ENCODE assay signal across 8 cellular contexts in genomic region chr1:16122916-16123315, GRCh38. TPM values are rescaled to one million over a fixed set of nuclear protein-coding genes. Genes with fewer than 3 reads are reported as not detected.
A peak's percentile ranks its signal among the peaks of the same experiment; 100 is the strongest.
DNase-seq lines count a peak whose midpoint lies in the region; ATAC-seq and TF ChIP-seq lines count a peak whose summit lies in the region.

No MANE protein-coding gene starts in this region.

- TF ChIP-seq CTCF in Calu3 (IDR thresholded peaks at IDR 0.05; ENCODE audit: unreplicated experiment) (no peak), neural progenitor cell (IDR thresholded peaks at IDR 0.05) (no peak)

- H3F3A ChIP-seq in neural progenitor cell (ENCODE audit: low read depth), result peaks cover 13% of the 10 kb centered on the region

- no peak overlapping the region for H3K9ac ChIP-seq in neural progenitor cell

- BruUV-seq in Calu3 (replicated peaks; lab: Mats Ljungman, UMichigan), result no TSS peak

- no peaks in the 10 kb centered on the region for H3K9me3 ChIP-seq in neural progenitor cell (ENCODE audit: low read depth)

- CTCF ChIA-PET in Calu3 (lab: Charles Lee), result no interaction called here

- no peak overlapping the region for H3K4me3 ChIP-seq in neural progenitor cell

- H3K4me1 Mint-ChIP-seq in Calu3 (ENCODE audit: low read depth, unreplicated experiment) (peaks cover 10% of the 10 kb centered on the region), neural progenitor cell (peaks cover 50% of the 10 kb centered on the region)
- H3K4me1 Mint-ChIP-seq in activated naive CD8-positive, alpha-beta T cell treated with anti-CD3 and anti-CD28 coated beads for 36 hours, result peaks cover 8% of the 10 kb centered on the region

- no peaks in the 10 kb centered on the region for H3K27me3 ChIP-seq in neural progenitor cell

- peaks cover 25% of the 10 kb centered on the region for H3K4me1 ChIP-seq in neural progenitor cell

- H3K4me3 Mint-ChIP-seq in Calu3 (ENCODE audit: low read depth, unreplicated experiment), result peak overlapping the region; percentile 32
- H3K4me3 Mint-ChIP-seq in activated naive CD8-positive, alpha-beta T cell treated with anti-CD3 and anti-CD28 coated beads for 36 hours, result no peak overlapping the region
- no peak overlapping the region for H3K4me3 Mint-ChIP-seq in neural progenitor cell

- H4K20me1 ChIP-seq in neural progenitor cell (ENCODE audit: low read depth), result peaks cover 4% of the 10 kb centered on the region

- H3K36me3 ChIP-seq in neural progenitor cell, result no peaks in the 10 kb centered on the region

- no peaks in the 10 kb centered on the region for H3K9me3 Mint-ChIP-seq in Calu3 (ENCODE audit: low read depth, unreplicated experiment)
- no peaks in the 10 kb centered on the region for H3K9me3 Mint-ChIP-seq in activated naive CD8-positive, alpha-beta T cell treated with anti-CD3 and anti-CD28 coated beads for 36 hours
- H3K9me3 Mint-ChIP-seq in neural progenitor cell, result no peaks in the 10 kb centered on the region

- H3K4me2 ChIP-seq in neural progenitor cell, result no peak overlapping the region

- H3K79me2 ChIP-seq in neural progenitor cell (ENCODE audit: low read depth), result no peaks in the 10 kb centered on the region

- H3K27ac ChIP-seq in neural progenitor cell, result no peak overlapping the region

- DNase-seq in Calu3, result no peak
- peak; percentile 57 for DNase-seq in NCI-H1436 treated with DMSO at 0.1 percent for 48 hours (lab: John Stamatoyannopoulos, UW)
- DNase-seq in activated naive CD8-positive, alpha-beta T cell treated with anti-CD3 and anti-CD28 coated beads for 36 hours, result peak; percentile 63
- DNase-seq in neural progenitor cell (ENCODE audit: low spot score), result no peak
- DNase-seq in NCI-H1930 (lab: John Stamatoyannopoulos, UW), result no peak

- H3K36me3 Mint-ChIP-seq in Calu3 (ENCODE audit: insufficient read depth, unreplicated experiment) (peaks cover 83% of the 10 kb centered on the region), neural progenitor cell (peaks cover 18% of the 10 kb centered on the region)
- H3K36me3 Mint-ChIP-seq in activated naive CD8-positive, alpha-beta T cell treated with anti-CD3 and anti-CD28 coated beads for 36 hours, result no peaks in the 10 kb centered on the region

- intact Hi-C loops in Calu3 (cut with micrococcal nuclease; ENCODE audit: unreplicated experiment), result no loop called here

- H3K27me3 Mint-ChIP-seq in Calu3 (ENCODE audit: unreplicated experiment) (no peaks in the 10 kb centered on the region), neural progenitor cell (ENCODE audit: insufficient read depth, low read depth) (peaks cover 12% of the 10 kb centered on the region)
- no peaks in the 10 kb centered on the region for H3K27me3 Mint-ChIP-seq in activated naive CD8-positive, alpha-beta T cell treated with anti-CD3 and anti-CD28 coated beads for 36 hours

- H2AFZ ChIP-seq in neural progenitor cell (replicated peaks), result no peak overlapping the region

- no peak for ATAC-seq in GM19455 (IDR thresholded peaks at IDR 0.05; ENCODE audit: unreplicated experiment)
- ATAC-seq in HG02678 (IDR thresholded peaks at IDR 0.05; ENCODE audit: unreplicated experiment), result no peak
- ATAC-seq in GM21528 (IDR thresholded peaks at IDR 0.05; ENCODE audit: low FRiP score, unreplicated experiment), result no peak

- H3K27ac Mint-ChIP-seq in Calu3 (ENCODE audit: unreplicated experiment), result peak overlapping the region; percentile 88
- no peak overlapping the region for H3K27ac Mint-ChIP-seq in activated naive CD8-positive, alpha-beta T cell treated with anti-CD3 and anti-CD28 coated beads for 36 hours
- peak overlapping the region; percentile 90 for H3K27ac Mint-ChIP-seq in neural progenitor cell

RNA-seq across cellular contexts. Expression of gene EPHA2, which starts 33.0 kb away (rescaled TPM):
- total RNA-seq in Calu3 (2022) (130 and 161 TPM in 2 replicates), neural progenitor cell (ENCODE audit: low replicate concordance) (14.9 and 40.9 TPM in 2 replicates)
- under 1 TPM in 1 of 2 experiments, not detected in 1; 0.08 TPM for total RNA-seq in activated naive CD8-positive, alpha-beta T cell treated with anti-CD3 and anti-CD28 coated beads for 36 hours

RNA-seq across cellular contexts. Expression of gene FAM131C, which starts 49.5 kb away (rescaled TPM):
- total RNA-seq in Calu3 (2022), result 0.93 and 0.94 TPM in 2 replicates
- total RNA-seq in activated naive CD8-positive, alpha-beta T cell treated with anti-CD3 and anti-CD28 coated beads for 36 hours, result under 1 TPM; 0.34 to 0.45 TPM
- total RNA-seq in neural progenitor cell (ENCODE audit: low replicate concordance), result 0.13 and 2.6 TPM in 2 replicates

Comparison
In these comparisons a context has a peak if more than half of its experiments do, and no peak if none do; other contexts are left out.
1. DNase-seq: peak in NCI-H1436 treated with DMSO at 0.1 percent for 48 hours (single experiment) and activated naive CD8-positive, alpha-beta T cell treated with anti-CD3 and anti-CD28 coated beads for 36 hours (single experiment); none in Calu3 (single experiment), neural progenitor cell (single experiment) and NCI-H1930 (0 of 2).
2. RNA of gene EPHA2, which starts 33.0 kb away (total RNA-seq): 130 to 161 TPM in Calu3 and 14.9 to 40.9 TPM in neural progenitor cell; 0.08 TPM in activated naive CD8-positive, alpha-beta T cell treated with anti-CD3 and anti-CD28 coated beads for 36 hours; every median in the first group is over 10 times any median in the second.